ENCODE assay signal across 1 cellular context in the genomic region with DNA sequence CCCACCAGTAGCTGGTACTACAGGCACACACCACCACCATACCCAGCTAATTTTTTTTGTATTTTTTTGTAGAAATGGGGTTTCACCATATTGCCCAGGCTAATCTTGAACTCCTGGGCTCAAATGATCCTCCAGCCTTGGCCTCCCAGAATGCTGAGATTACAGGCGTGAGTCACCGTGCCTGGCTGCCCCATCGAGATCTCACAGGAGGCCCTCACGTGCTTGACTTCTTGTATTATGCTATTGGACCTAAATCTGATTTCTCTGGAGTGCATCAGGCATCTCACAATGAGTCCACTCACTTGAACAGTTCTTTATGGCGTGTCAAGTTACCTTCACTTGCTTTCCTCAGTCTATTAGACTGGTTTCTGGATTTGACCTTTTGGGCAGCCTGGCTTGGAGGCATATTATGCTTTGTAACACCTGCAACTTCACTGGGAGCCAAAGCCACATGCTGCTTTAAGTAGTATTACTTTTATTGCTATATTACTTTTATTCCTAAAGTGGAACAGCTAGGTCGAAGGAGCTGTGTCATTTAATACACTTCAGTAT.
TF ChIP-seq lines count a peak whose summit lies in the region.

No MANE protein-coding gene starts in this region.

TF ChIP-seq in H1, 55 proteins besides CTCF, POLR2A, EP300 and RAD21:
- TF ChIP-seq NANOG (IDR thresholded peaks at IDR 0.05; ENCODE audit: insufficient read depth, low read depth, low read length, poor library complexity, severe bottlenecking), result no peak
- TF ChIP-seq RBBP5 (IDR thresholded peaks at IDR 0.05; ENCODE audit: borderline replicate concordance, low read depth, low read length), result no peak
- TF ChIP-seq, protein P1, sequence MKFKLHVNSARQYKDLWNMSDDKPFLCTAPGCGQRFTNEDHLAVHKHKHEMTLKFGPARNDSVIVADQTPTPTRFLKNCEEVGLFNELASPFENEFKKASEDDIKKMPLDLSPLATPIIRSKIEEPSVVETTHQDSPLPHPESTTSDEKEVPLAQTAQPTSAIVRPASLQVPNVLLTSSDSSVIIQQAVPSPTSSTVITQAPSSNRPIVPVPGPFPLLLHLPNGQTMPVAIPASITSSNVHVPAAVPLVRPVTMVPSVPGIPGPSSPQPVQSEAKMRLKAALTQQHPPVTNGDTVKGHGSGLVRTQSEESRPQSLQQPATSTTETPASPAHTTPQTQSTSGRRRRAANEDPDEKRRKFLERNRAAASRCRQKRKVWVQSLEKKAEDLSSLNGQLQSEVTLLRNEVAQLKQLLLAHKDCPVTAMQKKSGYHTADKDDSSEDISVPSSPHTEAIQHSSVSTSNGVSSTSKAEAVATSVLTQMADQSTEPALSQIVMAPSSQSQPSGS (IDR thresholded peaks at IDR 0.05; ENCODE audit: low read length), result no peak
- no peak for TF ChIP-seq KDM4A (IDR thresholded peaks at IDR 0.05; ENCODE audit: low read depth, low read length, severe bottlenecking)
- no peak for TF ChIP-seq SP2 (IDR thresholded peaks at IDR 0.05; ENCODE audit: low read length)
- TF ChIP-seq SIRT6 (IDR thresholded peaks at IDR 0.05; ENCODE audit: low read length), result no peak
- no peak for TF ChIP-seq TEAD4 (IDR thresholded peaks at IDR 0.05; ENCODE audit: low read depth, low read length)
- TF ChIP-seq RXRA (IDR thresholded peaks at IDR 0.05; ENCODE audit: insufficient read depth, low read depth, low read length), result no peak
